In genomic region chr10:84237199-84238051, GRCh38 we compare ENCODE assay signal across 1 cellular context.
TF ChIP-seq lines count a peak whose summit lies in the region.

No MANE protein-coding gene starts in this region.

TF ChIP-seq in endothelial cell of umbilical vein, 7 proteins besides CTCF, POLR2A, EP300 and RAD21:
- TF ChIP-seq MAX (IDR thresholded peaks at IDR 0.05; ENCODE audit: insufficient read depth, insufficient read length) = no peak
- TF ChIP-seq GATA2 (IDR thresholded peaks at IDR 0.05; ENCODE audit: insufficient read depth, insufficient read length, low read depth, low read length) = no peak
- TF ChIP-seq FOS (IDR thresholded peaks at IDR 0.05; ENCODE audit: borderline replicate concordance, insufficient read depth, low read length) = no peak
- no peak for TF ChIP-seq MYC (IDR thresholded peaks at IDR 0.05; ENCODE audit: low read depth, low read length)
- no peak for TF ChIP-seq POLR2AphosphoS5 (IDR thresholded peaks at IDR 0.05; ENCODE audit: insufficient read depth, low read depth, low read length)
- no peak for TF ChIP-seq JUN (IDR thresholded peaks at IDR 0.05; ENCODE audit: borderline replicate concordance, insufficient read depth, insufficient read length, low read depth)
- no peak for TF ChIP-seq EZH2 (IDR thresholded peaks at IDR 0.05; ENCODE audit: borderline replicate concordance, low read depth, low read length, severe bottlenecking)
